ENCODE assay signal across 14 cellular contexts in genomic region chr1:167440345-167440744, GRCh38.
DNase-seq lines count a peak whose midpoint lies in the region; ATAC-seq and TF ChIP-seq lines count a peak whose summit lies in the region.
"Had no signal": no experiment of that assay in that cellular context is flagged by ENCODE, and none has a peak within 500 bp of the region (broad histone marks: within the 10 kb centered on the region; RNA-seq: fewer than 3 reads in every experiment).

No MANE protein-coding gene starts in this region.

- POLR2A ChIA-PET in activated CD8-positive, alpha-beta T cell treated with anti-CD3 and anti-CD28 coated beads, Interleukin-2, amount 10 ng/mL, durations not matched to agents 7 days and 5 days (lab: Charles Lee): interaction anchor here (0.6 to 1.1 kb wide), 2 partner anchors 15 to 43 kb away, joined by 3 to 4 read pairs; no protein-coding TSS in a partner anchor
- POLR2A ChIA-PET in GM10248 (lab: Yijun Ruan, JAX): no interaction called here

- no peak for ATAC-seq in activated T-cell treated with anti-CD3 and anti-CD28 coated beads, Interleukin-2, amount 50 U/mL, for 4 hours
- ATAC-seq in activated CD8-positive, alpha-beta T cell treated with anti-CD3 and anti-CD28 coated beads, Interleukin-2, amount 10 ng/mL, durations not matched to agents 7 days and 5 days: no peak
- ATAC-seq in stimulated activated effector memory CD8-positive, alpha-beta T cell treated with anti-CD3 and anti-CD28 coated beads, Interleukin-12 subunit alpha, Interleukin-12 subunit beta, amount 100 ng/mL, for 72 hours: no peak

- peak; percentile 22 for DNase-seq in activated T-cell treated with anti-CD3 and anti-CD28 coated beads, Interleukin-2, amount 50 U/mL, for 1 hour
- DNase-seq in activated T-cell treated with anti-CD3 and anti-CD28 coated beads, Interleukin-2, amount 50 U/mL, for 4 hours: no peak
- peak; percentile 20 for DNase-seq in activated CD8-positive, alpha-beta T cell treated with anti-CD3 and anti-CD28 coated beads, Interleukin-2, amount 10 ng/mL, durations not matched to agents 7 days and 5 days
- no peak for DNase-seq in immature natural killer cell
- DNase-seq in stimulated activated effector memory CD8-positive, alpha-beta T cell treated with anti-CD3 and anti-CD28 coated beads, Interleukin-12 subunit alpha, Interleukin-12 subunit beta, amount 100 ng/mL, for 72 hours (ENCODE audit: low spot score in 2 of 2): no peak
- DNase-seq in activated T-helper 2 cell treated with anti-CD3 and anti-CD28 coated beads, Interferon-gamma antibody, Interleukin-2, Interleukin-4, amounts not matched to agents 10 μg/mL and 5 μg/mL and 100 μg/mL, durations not matched to agents 14 hours and 24 hours and 36 hours (ENCODE audit: low spot score): no peak
- no peak for DNase-seq in T-helper 9 cell
- no peak for DNase-seq in GM10248 (ENCODE audit: extremely low spot score)
- DNase-seq: heart left ventricle; NCI-H2171; stimulated activated CD4-positive, alpha-beta T cell treated with anti-CD3 and anti-CD28 coated beads, Interleukin-12 subunit alpha, Interleukin-12 subunit beta, amount 100 ng/mL, for 4 hours; stimulated activated naive CD4-positive, alpha-beta T cell; T1000; upper lobe of right lung had no signal

- H3K4me1 Mint-ChIP-seq in activated T-cell treated with anti-CD3 and anti-CD28 coated beads, Interleukin-2, amount 50 U/mL, for 4 hours (ENCODE audit: low read depth): peaks cover 82% of the 10 kb centered on the region
- H3K4me1 Mint-ChIP-seq in activated CD8-positive, alpha-beta T cell treated with anti-CD3 and anti-CD28 coated beads, Interleukin-2, amount 10 ng/mL, durations not matched to agents 7 days and 5 days (ENCODE audit: low read depth): peaks cover 94% of the 10 kb centered on the region
- peaks cover 98 to 100% of the 10 kb centered on the region in 2 donors for H3K4me1 Mint-ChIP-seq in immature natural killer cell
- peaks cover 77% of the 10 kb centered on the region for H3K4me1 Mint-ChIP-seq in stimulated activated effector memory CD8-positive, alpha-beta T cell treated with anti-CD3 and anti-CD28 coated beads, Interleukin-12 subunit alpha, Interleukin-12 subunit beta, amount 100 ng/mL, for 72 hours
- peaks cover 56% of the 10 kb centered on the region for H3K4me1 Mint-ChIP-seq in activated T-helper 2 cell treated with anti-CD3 and anti-CD28 coated beads, Interferon-gamma antibody, Interleukin-2, Interleukin-4, amounts not matched to agents 10 μg/mL and 5 μg/mL and 100 μg/mL, durations not matched to agents 14 hours and 24 hours and 36 hours (ENCODE audit: low read depth)

- no peaks in the 10 kb centered on the region for H3K9me3 Mint-ChIP-seq in activated T-cell treated with anti-CD3 and anti-CD28 coated beads, Interleukin-2, amount 50 U/mL, for 4 hours
- no peaks in the 10 kb centered on the region for H3K9me3 Mint-ChIP-seq in activated CD8-positive, alpha-beta T cell treated with anti-CD3 and anti-CD28 coated beads, Interleukin-2, amount 10 ng/mL, durations not matched to agents 7 days and 5 days (ENCODE audit: insufficient read depth)
- H3K9me3 Mint-ChIP-seq in immature natural killer cell: no peaks in the 10 kb centered on the region
- no peaks in the 10 kb centered on the region for H3K9me3 Mint-ChIP-seq in stimulated activated effector memory CD8-positive, alpha-beta T cell treated with anti-CD3 and anti-CD28 coated beads, Interleukin-12 subunit alpha, Interleukin-12 subunit beta, amount 100 ng/mL, for 72 hours
- no peaks in the 10 kb centered on the region for H3K9me3 Mint-ChIP-seq in activated T-helper 2 cell treated with anti-CD3 and anti-CD28 coated beads, Interferon-gamma antibody, Interleukin-2, Interleukin-4, amounts not matched to agents 10 μg/mL and 5 μg/mL and 100 μg/mL, durations not matched to agents 14 hours and 24 hours and 36 hours

- peaks cover 29% of the 10 kb centered on the region for H3K36me3 Mint-ChIP-seq in activated T-cell treated with anti-CD3 and anti-CD28 coated beads, Interleukin-2, amount 50 U/mL, for 4 hours (ENCODE audit: insufficient read depth)
- peaks cover 85% of the 10 kb centered on the region for H3K36me3 Mint-ChIP-seq in activated CD8-positive, alpha-beta T cell treated with anti-CD3 and anti-CD28 coated beads, Interleukin-2, amount 10 ng/mL, durations not matched to agents 7 days and 5 days (ENCODE audit: low read depth)
- peaks cover 33 to 80% (median 60%) of the 10 kb centered on the region in 3 donors for H3K36me3 Mint-ChIP-seq in immature natural killer cell
- H3K36me3 Mint-ChIP-seq in stimulated activated effector memory CD8-positive, alpha-beta T cell treated with anti-CD3 and anti-CD28 coated beads, Interleukin-12 subunit alpha, Interleukin-12 subunit beta, amount 100 ng/mL, for 72 hours: peaks cover 98% of the 10 kb centered on the region
- peaks cover 83% of the 10 kb centered on the region for H3K36me3 Mint-ChIP-seq in activated T-helper 2 cell treated with anti-CD3 and anti-CD28 coated beads, Interferon-gamma antibody, Interleukin-2, Interleukin-4, amounts not matched to agents 10 μg/mL and 5 μg/mL and 100 μg/mL, durations not matched to agents 14 hours and 24 hours and 36 hours (ENCODE audit: low read depth)

- H3K27ac Mint-ChIP-seq in activated CD8-positive, alpha-beta T cell treated with anti-CD3 and anti-CD28 coated beads, Interleukin-2, amount 10 ng/mL, durations not matched to agents 7 days and 5 days: peak overlapping the region; percentile 76
- H3K27ac Mint-ChIP-seq in immature natural killer cell: peak overlapping the region; percentile 92 to 99 (median 97)
- H3K27ac Mint-ChIP-seq in stimulated activated effector memory CD8-positive, alpha-beta T cell treated with anti-CD3 and anti-CD28 coated beads, Interleukin-12 subunit alpha, Interleukin-12 subunit beta, amount 100 ng/mL, for 72 hours: peak overlapping the region; percentile 94
- H3K27ac Mint-ChIP-seq in activated T-helper 2 cell treated with anti-CD3 and anti-CD28 coated beads, Interferon-gamma antibody, Interleukin-2, Interleukin-4, amounts not matched to agents 10 μg/mL and 5 μg/mL and 100 μg/mL, durations not matched to agents 14 hours and 24 hours and 36 hours: no peak overlapping the region

- TF ChIP-seq CTCF in GM10248 (IDR thresholded peaks at IDR 0.05; ENCODE audit: control extremely low read depth, extremely low read depth, low read depth, missing control alignments): no peak

- intact Hi-C loops in activated T-helper 2 cell treated with anti-CD3 and anti-CD28 coated beads, Interferon-gamma antibody, Interleukin-2, Interleukin-4, amounts not matched to agents 10 μg/mL and 5 μg/mL and 100 μg/mL, durations not matched to agents 14 hours and 24 hours and 36 hours (cut with micrococcal nuclease): loop anchor here (5.0 kb wide), 2 partner anchors 38 to 373 kb away; no protein-coding TSS in a partner anchor

- H3K4me3 Mint-ChIP-seq in activated T-cell treated with anti-CD3 and anti-CD28 coated beads, Interleukin-2, amount 50 U/mL, for 4 hours: no peak overlapping the region
- peak overlapping the region; percentile 2 for H3K4me3 Mint-ChIP-seq in activated CD8-positive, alpha-beta T cell treated with anti-CD3 and anti-CD28 coated beads, Interleukin-2, amount 10 ng/mL, durations not matched to agents 7 days and 5 days
- peak overlapping the region; percentile 50 to 83 (median 70) for H3K4me3 Mint-ChIP-seq in immature natural killer cell
- peak overlapping the region; percentile 8 for H3K4me3 Mint-ChIP-seq in stimulated activated effector memory CD8-positive, alpha-beta T cell treated with anti-CD3 and anti-CD28 coated beads, Interleukin-12 subunit alpha, Interleukin-12 subunit beta, amount 100 ng/mL, for 72 hours
- H3K4me3 Mint-ChIP-seq in activated T-helper 2 cell treated with anti-CD3 and anti-CD28 coated beads, Interferon-gamma antibody, Interleukin-2, Interleukin-4, amounts not matched to agents 10 μg/mL and 5 μg/mL and 100 μg/mL, durations not matched to agents 14 hours and 24 hours and 36 hours (ENCODE audit: low read depth): no peak overlapping the region

- no peaks in the 10 kb centered on the region for H3K27me3 Mint-ChIP-seq in activated T-cell treated with anti-CD3 and anti-CD28 coated beads, Interleukin-2, amount 50 U/mL, for 4 hours (ENCODE audit: low read depth)
- H3K27me3 Mint-ChIP-seq in activated CD8-positive, alpha-beta T cell treated with anti-CD3 and anti-CD28 coated beads, Interleukin-2, amount 10 ng/mL, durations not matched to agents 7 days and 5 days (ENCODE audit: low read depth): no peaks in the 10 kb centered on the region
- peaks cover 31 to 91% (median 81%) of the 10 kb centered on the region in 3 donors for H3K27me3 Mint-ChIP-seq in immature natural killer cell (ENCODE audit: low read depth in 3 of 3)
- no peaks in the 10 kb centered on the region for H3K27me3 Mint-ChIP-seq in activated T-helper 2 cell treated with anti-CD3 and anti-CD28 coated beads, Interferon-gamma antibody, Interleukin-2, Interleukin-4, amounts not matched to agents 10 μg/mL and 5 μg/mL and 100 μg/mL, durations not matched to agents 14 hours and 24 hours and 36 hours (ENCODE audit: low read depth)

- CTCF ChIA-PET in activated CD8-positive, alpha-beta T cell treated with anti-CD3 and anti-CD28 coated beads, Interleukin-2, amount 10 ng/mL, durations not matched to agents 7 days and 5 days (lab: Charles Lee): interaction anchor here (0.9 to 5.1 kb wide), 11 partner anchors 8 to 171 kb away, joined by 3 to 28 read pairs (median 5); partner anchors contain the start of gene CD247
- CTCF ChIA-PET in GM10248 (lab: Yijun Ruan, JAX): interaction anchor here (1.0 to 5.3 kb wide), 16 partner anchors 8 to 381 kb away, joined by 3 to 75 read pairs (median 6); no protein-coding TSS in a partner anchor

Comparison
In these comparisons a context has a peak if more than half of its experiments do, and no peak if none do; other contexts are left out.
1. DNase-seq: peak in activated T-cell treated with anti-CD3 and anti-CD28 coated beads, Interleukin-2, amount 50 U/mL, for 1 hour (single experiment) and activated CD8-positive, alpha-beta T cell treated with anti-CD3 and anti-CD28 coated beads, Interleukin-2, amount 10 ng/mL, durations not matched to agents 7 days and 5 days (single experiment); none in activated T-cell treated with anti-CD3 and anti-CD28 coated beads, Interleukin-2, amount 50 U/mL, for 4 hours (single experiment), immature natural killer cell (0 of 3), stimulated activated effector memory CD8-positive, alpha-beta T cell treated with anti-CD3 and anti-CD28 coated beads, Interleukin-12 subunit alpha, Interleukin-12 subunit beta, amount 100 ng/mL, for 72 hours (0 of 2), activated T-helper 2 cell treated with anti-CD3 and anti-CD28 coated beads, Interferon-gamma antibody, Interleukin-2, Interleukin-4, amounts not matched to agents 10 μg/mL and 5 μg/mL and 100 μg/mL, durations not matched to agents 14 hours and 24 hours and 36 hours (single experiment), T-helper 9 cell (single experiment) and GM10248 (single experiment).
2. H3K4me3 Mint-ChIP-seq: peak in activated CD8-positive, alpha-beta T cell treated with anti-CD3 and anti-CD28 coated beads, Interleukin-2, amount 10 ng/mL, durations not matched to agents 7 days and 5 days (single experiment), immature natural killer cell (5 of 5) and stimulated activated effector memory CD8-positive, alpha-beta T cell treated with anti-CD3 and anti-CD28 coated beads, Interleukin-12 subunit alpha, Interleukin-12 subunit beta, amount 100 ng/mL, for 72 hours (single experiment); none in activated T-cell treated with anti-CD3 and anti-CD28 coated beads, Interleukin-2, amount 50 U/mL, for 4 hours (single experiment) and activated T-helper 2 cell treated with anti-CD3 and anti-CD28 coated beads, Interferon-gamma antibody, Interleukin-2, Interleukin-4, amounts not matched to agents 10 μg/mL and 5 μg/mL and 100 μg/mL, durations not matched to agents 14 hours and 24 hours and 36 hours (single experiment).